ENCODE assay signal across 21 cellular contexts in genomic region chr17:60430561-60430960, GRCh38. TPM values are rescaled to one million over a fixed set of nuclear protein-coding genes. Genes with fewer than 3 reads are reported as not detected.
"Had no signal": no experiment of that assay in that cellular context is flagged by ENCODE, and none has a peak within 500 bp of the region (broad histone marks: within the 10 kb centered on the region; RNA-seq: fewer than 3 reads in every experiment).

No MANE protein-coding gene starts in this region.

RNA-seq across cellular contexts. Expression of gene CHCT1, which starts 8.3 kb away (rescaled TPM):
- total RNA-seq: chondrocyte, colonic mucosa, dermis blood vessel endothelial cell, endothelial cell of umbilical vein, epithelial cell of proximal tubule, esophagus muscularis mucosa, gastrocnemius medialis, glomerular endothelial cell, kidney epithelial cell, left cardiac atrium, left lung, left ventricle myocardium superior, lower leg skin, lower lobe of right lung, lung microvascular endothelial cell, mesenteric fat pad, mesothelial cell of epicardium, mucosa of descending colon, myocyte had no signal
- polyA plus RNA-seq: endothelial cell of umbilical vein, heart right ventricle, keratinocyte had no signal
